ENCODE assay signal across 1 cellular context in the genomic region with DNA sequence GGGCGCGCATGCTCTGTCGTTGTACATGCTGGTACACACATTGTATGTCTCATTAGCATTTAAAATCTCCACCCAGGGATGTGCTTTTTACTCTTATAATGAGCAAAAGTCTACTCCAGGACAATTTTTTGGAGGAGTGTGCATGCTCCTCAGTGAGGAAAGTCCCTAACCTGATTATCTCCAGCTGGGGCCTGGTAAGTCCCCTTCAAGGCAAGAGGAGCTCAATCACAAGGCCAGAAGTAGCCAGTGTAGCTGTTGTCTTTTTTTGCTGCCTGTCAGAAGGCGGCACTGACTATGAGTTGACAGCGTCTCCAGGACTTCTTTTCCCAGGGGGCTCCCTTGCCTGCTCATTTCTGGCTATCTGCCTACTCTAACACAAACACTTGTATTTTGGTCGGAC.
TF ChIP-seq lines count a peak whose summit lies in the region.

No MANE protein-coding gene starts in this region.

TF ChIP-seq in GM12878, 131 proteins besides CTCF, POLR2A, EP300 and RAD21 (continued from another document):
- TF ChIP-seq, protein P1, sequence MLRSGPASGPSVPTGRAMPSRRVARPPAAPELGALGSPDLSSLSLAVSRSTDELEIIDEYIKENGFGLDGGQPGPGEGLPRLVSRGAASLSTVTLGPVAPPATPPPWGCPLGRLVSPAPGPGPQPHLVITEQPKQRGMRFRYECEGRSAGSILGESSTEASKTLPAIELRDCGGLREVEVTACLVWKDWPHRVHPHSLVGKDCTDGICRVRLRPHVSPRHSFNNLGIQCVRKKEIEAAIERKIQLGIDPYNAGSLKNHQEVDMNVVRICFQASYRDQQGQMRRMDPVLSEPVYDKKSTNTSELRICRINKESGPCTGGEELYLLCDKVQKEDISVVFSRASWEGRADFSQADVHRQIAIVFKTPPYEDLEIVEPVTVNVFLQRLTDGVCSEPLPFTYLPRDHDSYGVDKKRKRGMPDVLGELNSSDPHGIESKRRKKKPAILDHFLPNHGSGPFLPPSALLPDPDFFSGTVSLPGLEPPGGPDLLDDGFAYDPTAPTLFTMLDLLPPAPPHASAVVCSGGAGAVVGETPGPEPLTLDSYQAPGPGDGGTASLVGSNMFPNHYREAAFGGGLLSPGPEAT (IDR thresholded peaks at IDR 0.05; ENCODE audit: low read depth), result peak; percentile 46; the same call in 1 of the 2 replicates
